8 cellular contexts compared by ENCODE assay signal in the genomic region with DNA sequence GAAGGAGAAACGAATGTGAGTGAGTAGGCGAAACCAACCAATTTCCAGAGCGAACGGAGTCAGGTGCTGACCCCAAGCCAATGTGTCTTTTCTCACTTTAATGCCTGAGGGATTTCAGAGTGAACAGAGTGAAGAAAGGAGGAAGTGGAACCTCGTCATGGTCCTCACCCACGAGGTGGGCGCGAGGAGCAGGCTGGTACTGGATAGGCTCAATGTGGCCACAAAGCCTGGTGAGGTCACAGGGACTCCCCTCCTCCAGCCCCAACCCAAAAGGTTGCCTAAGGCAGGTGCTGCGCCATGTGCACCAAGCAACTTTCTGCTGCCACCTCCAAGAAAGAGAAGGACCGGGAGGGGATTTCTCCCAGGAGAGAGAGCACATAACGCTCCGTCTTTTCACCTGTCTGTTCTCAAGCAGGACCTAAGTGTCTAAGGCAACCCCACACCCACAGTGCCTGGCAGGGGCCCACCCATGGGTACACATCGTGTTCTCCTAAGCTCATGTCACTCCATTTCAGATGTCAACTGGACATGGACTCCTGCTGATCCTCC. TPM values are rescaled to one million over a fixed set of nuclear protein-coding genes. Genes with fewer than 3 reads are reported as not detected.
A peak's percentile ranks its signal among the peaks of the same experiment; 100 is the strongest.
DNase-seq lines count a peak whose midpoint lies in the region; ATAC-seq and TF ChIP-seq lines count a peak whose summit lies in the region.

No MANE protein-coding gene starts in this region.

- intact Hi-C loops in stomach (cut with DNase I; ENCODE audit: low total_unique reads), result no loop called here

- H3K4me3 ChIP-seq in HL-60 (replicated peaks; ENCODE audit: insufficient read depth, low read length) (no peak overlapping the region), stomach (no peak overlapping the region)

- TF ChIP-seq CTCF in HL-60 (IDR thresholded peaks at IDR 0.05; ENCODE audit: insufficient read depth, low read length), result no peak
- no peak for TF ChIP-seq CTCF in stomach (IDR thresholded peaks at IDR 0.05)

- no peaks in the 10 kb centered on the region for H3K9me3 ChIP-seq in stomach

- no peaks in the 10 kb centered on the region for H3K36me3 ChIP-seq in stomach

- H3K4me1 ChIP-seq in stomach, result peaks cover 0 to 50% (median 12%) of the 10 kb centered on the region in 4 donors

- TF ChIP-seq EP300 in stomach (IDR thresholded peaks at IDR 0.05), result no peak

- peak; percentile 82 for ATAC-seq in GM18511 (IDR thresholded peaks at IDR 0.05; ENCODE audit: unreplicated experiment)
- peak; percentile 60 for ATAC-seq in GM21526 (IDR thresholded peaks at IDR 0.05; ENCODE audit: low FRiP score, unreplicated experiment)

- DNase-seq in HL-60 (ENCODE audit: low read depth in 1 of 2, low spot score in 1 of 2) (peak; percentile 92 to 93), activated gamma-delta T cell (lab: John Stamatoyannopoulos, UW) (peak; percentile 42), stomach (no peak), NCI-H774 (lab: John Stamatoyannopoulos, UW) (no peak), COLO668 (lab: John Stamatoyannopoulos, UW; ENCODE audit: unreplicated experiment) (no peak), NCI-H1436 treated with DMSO at 0.1 percent for 48 hours (lab: John Stamatoyannopoulos, UW) (no peak)

- no peak for TF ChIP-seq POLR2A in stomach (IDR thresholded peaks at IDR 0.05)

- 71 to 85% (median 78%) methylated on average over 11 to 13 of the region's 13 CpGs for WGBS in stomach, 5 donors

- H3K27ac ChIP-seq in HL-60 (replicated peaks) (peak overlapping the region; percentile 97), stomach (peak overlapping the region in 3 of 5 donors; percentile 23 to 46 (median 34))

- no peaks in the 10 kb centered on the region for H3K27me3 ChIP-seq in HL-60 (ENCODE audit: insufficient read depth, poor library complexity, severe bottlenecking)
- peaks cover 0 to 16% (median 7%) of the 10 kb centered on the region in 3 donors for H3K27me3 ChIP-seq in stomach

RNA-seq across cellular contexts. Expression of a gene that starts 3.8 kb away (rescaled TPM):
- total RNA-seq in stomach, result 1 to 10 TPM in 3 of 5 donors, under 1 TPM in 1, not detected in 1; 0.45 to 5.5 (median 1.6) TPM
- polyA plus RNA-seq in stomach, result 1 to 10 TPM in 2 of 3 donors, under 1 TPM in 1; 0.85 to 1.4 (median 1.3) TPM

Comparison
In these comparisons a context has a peak if more than half of its experiments do, and no peak if none do; other contexts are left out.
1. DNase-seq: peak in HL-60 (2 of 2) and activated gamma-delta T cell (single experiment); none in stomach (single experiment), NCI-H774 (single experiment), COLO668 (single experiment) and NCI-H1436 treated with DMSO at 0.1 percent for 48 hours (single experiment).